Comparison of ENCODE assay signal across 37 cellular contexts in genomic region chr16:8523932-8524331, GRCh38.
"Had no signal": no experiment of that assay in that cellular context is flagged by ENCODE, and none has a peak within 500 bp of the region (broad histone marks: within the 10 kb centered on the region; RNA-seq: fewer than 3 reads in every experiment).

No MANE protein-coding gene starts in this region.

- H3K36me3 ChIP-seq: MG63 had no signal

- H3K4me3 ChIP-seq: MG63 had no signal

- H3K9me3 ChIP-seq: MG63 had no signal

- DNase-seq: Karpas-422, Kasumi-1, MG63, MM.1S, MV-4-11, NCI-H1048, NCI-H1092, NCI-H1092 treated with DMSO at 0.1 percent for 48 hours, NCI-H1105, NCI-H1105 treated with DMSO at 0.1 percent for 48 hours, NCI-H1417, NCI-H1417 treated with DMSO at 0.1 percent for 48 hours, NCI-H1436, NCI-H1436 treated with DMSO at 0.1 percent for 48 hours, NCI-H146, NCI-H1694, NCI-H1694 treated with DMSO at 0.1 percent for 48 hours, NCI-H187, NCI-H187 treated with DMSO at 0.1 percent for 48 hours, NCI-H1930, NCI-H2029, NCI-H2029 treated with DMSO at 0.1 percent for 48 hours, NCI-H2081, NCI-H2081 treated with DMSO at 0.1 percent for 48 hours, NCI-H2107, NCI-H2171, NCI-H2171 treated with DMSO at 0.1 percent for 48 hours, NCI-H2227 treated with DMSO at 0.1 percent for 48 hours, NCI-H226, NCI-H345, NCI-H446, NCI-H446 treated with DMSO at 0.1 percent for 48 hours, NCI-H510A, NCI-H510A treated with DMSO at 0.1 percent for 48 hours, NCI-H524, NCI-H524 treated with DMSO at 0.1 percent for 48 hours, NCI-H526 had no signal
